Comparison of ENCODE assay signal across 21 cellular contexts in the genomic region with DNA sequence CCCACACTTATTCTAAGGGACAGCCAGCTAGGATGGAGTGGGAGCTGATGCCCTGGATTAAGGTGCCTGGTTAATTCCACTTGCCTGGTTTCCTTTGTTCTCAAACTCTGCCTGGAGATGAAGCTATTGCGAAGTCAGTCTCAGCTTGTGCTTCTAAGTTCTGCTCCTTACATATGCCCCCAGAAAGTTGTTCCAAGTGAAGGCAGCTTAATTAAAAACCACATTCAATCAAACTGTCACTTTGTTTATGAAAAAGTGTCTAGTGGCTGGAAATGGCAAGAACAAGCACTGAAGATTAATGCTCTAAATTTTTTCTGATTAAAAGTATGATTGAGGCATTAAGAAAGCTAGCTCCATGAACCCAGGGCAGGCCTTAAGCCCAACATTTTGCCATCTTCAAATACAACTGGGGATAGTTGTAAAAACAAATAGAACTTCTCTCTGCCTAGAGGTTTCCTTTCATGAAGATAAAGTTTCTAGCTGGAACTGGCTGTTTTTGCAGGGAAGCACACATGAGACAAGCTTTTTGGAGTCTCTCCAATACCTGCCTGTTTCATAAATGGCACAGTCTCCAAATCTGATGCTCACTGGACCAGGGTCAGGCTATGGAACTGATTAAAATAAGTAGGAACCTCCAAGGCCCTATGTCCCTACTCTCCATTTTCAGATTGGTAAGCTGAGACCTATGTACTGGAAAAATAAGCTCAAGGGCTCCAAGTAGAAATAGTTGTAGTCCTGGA.
DNase-seq lines count a peak whose midpoint lies in the region; ATAC-seq and TF ChIP-seq lines count a peak whose summit lies in the region.
"Had no signal": no experiment of that assay in that cellular context is flagged by ENCODE, and none has a peak within 500 bp of the region (broad histone marks: within the 10 kb centered on the region; RNA-seq: fewer than 3 reads in every experiment).

No MANE protein-coding gene starts in this region.

- H3K27me3 ChIP-seq in PC-3 (ENCODE audit: low read length) (no peaks in the 10 kb centered on the region), breast epithelium (no peaks in the 10 kb centered on the region), muscle layer of colon (ENCODE audit: control insufficient read depth in 1 of 2, insufficient read depth in 2 of 2, low read length in 2 of 2) (no peaks in the 10 kb centered on the region), thoracic aorta (replicated peaks; ENCODE audit: insufficient read depth) (no peaks in the 10 kb centered on the region)
- H3K27me3 ChIP-seq: hepatocyte, suprapubic skin had no signal

- peak overlapping the region; percentile 81; the same call in 1 of the 2 replicates for H3K4me2 ChIP-seq in PC-3 (ENCODE audit: low read length)

- H2AFZ ChIP-seq in PC-3 (ENCODE audit: low read length) = no peak overlapping the region
- H2AFZ ChIP-seq: hepatocyte had no signal

- H3F3A ChIP-seq in PC-3 (ENCODE audit: low read length, unreplicated experiment) = peaks cover 2% of the 10 kb centered on the region

- H3K4me1 ChIP-seq in PC-3 (ENCODE audit: insufficient read depth, low read length) (peaks cover 45% of the 10 kb centered on the region), breast epithelium (peaks cover 0 to 15% of the 10 kb centered on the region in 2 donors), muscle layer of colon (ENCODE audit: insufficient read depth, low read length) (peaks cover 21% of the 10 kb centered on the region), thoracic aorta (ENCODE audit: control insufficient read depth in 1 of 2, low read depth in 2 of 2) (peaks cover 12 to 45% of the 10 kb centered on the region in 2 donors)
- H3K4me1 ChIP-seq: prostate gland had no signal

- H3K9ac ChIP-seq in PC-3 (ENCODE audit: low read length) = peak overlapping the region; percentile 38; the same call in 1 of the 2 replicates
- no peak overlapping the region for H3K9ac ChIP-seq in muscle layer of colon (ENCODE audit: low read length)

- no peaks in the 10 kb centered on the region for H3K36me3 ChIP-seq in PC-3 (ENCODE audit: low read depth, low read length)
- H3K36me3 ChIP-seq in breast epithelium = no peaks in the 10 kb centered on the region
- no peaks in the 10 kb centered on the region for H3K36me3 ChIP-seq in muscle layer of colon (ENCODE audit: insufficient read depth, low read length)
- H3K36me3 ChIP-seq in thoracic aorta = no peaks in the 10 kb centered on the region
- H3K36me3 ChIP-seq: prostate gland, suprapubic skin had no signal

- H3K27ac ChIP-seq in PC-3 (ENCODE audit: low read length) = peak overlapping the region; percentile 97
- peak overlapping the region; percentile 41 to 44 for H3K27ac ChIP-seq in breast epithelium
- peak overlapping the region; percentile 21 for H3K27ac ChIP-seq in muscle layer of colon (ENCODE audit: low read depth, low read length)
- H3K27ac ChIP-seq in thoracic aorta = peak overlapping the region; percentile 8 to 50
- H3K27ac ChIP-seq: hepatocyte, prostate gland, suprapubic skin had no signal

- H3K9me3 ChIP-seq in PC-3 (ENCODE audit: low read length) (no peaks in the 10 kb centered on the region), breast epithelium (no peaks in the 10 kb centered on the region), muscle layer of colon (ENCODE audit: low read length) (no peaks in the 10 kb centered on the region), thoracic aorta (no peaks in the 10 kb centered on the region)
- H3K9me3 ChIP-seq: prostate gland, suprapubic skin had no signal

- no peaks in the 10 kb centered on the region for H4K20me1 ChIP-seq in PC-3 (ENCODE audit: low read length)

- BruUV-seq in PC-3 (replicated peaks; lab: Mats Ljungman, UMichigan) = no TSS peak

- DNase-seq in PC-3 (no peak), breast epithelium (ENCODE audit: low spot score in 2 of 2) (no peak), thoracic aorta (ENCODE audit: low spot score) (no peak), SKM-1 (lab: John Stamatoyannopoulos, UW; ENCODE audit: unreplicated experiment) (no peak), 8988T (no peak), NCI-H446 treated with DMSO at 0.1 percent for 48 hours (lab: John Stamatoyannopoulos, UW) (no peak)
- DNase-seq: activated CD4-positive, alpha-beta T cell treated with anti-CD3 and anti-CD28 coated beads for 48 hours; activated naive CD8-positive, alpha-beta T cell treated with anti-CD3 and anti-CD28 coated beads, Interleukin-2, amount 10 ng/mL, durations not matched to agents 7 days and 5 days; AML-193; kidney; natural killer cell; NCI-H2029; NCI-H510A; stimulated activated CD4-positive, alpha-beta T cell treated with anti-CD3 and anti-CD28 coated beads, Interleukin-12 subunit alpha, Interleukin-12 subunit beta, amount 100 ng/mL, for 4 hours; stimulated activated CD8-positive, alpha-beta memory T cell treated with anti-CD3 and anti-CD28 coated beads, Interleukin-4, amount 100 ng/mL, for 48 hours had no signal

- H3K9me2 ChIP-seq in PC-3 (replicated peaks; ENCODE audit: low read length) = no peaks in the 10 kb centered on the region

- ATAC-seq in PC-3 (no peak), thoracic aorta (ENCODE audit: insufficient number of reproducible peaks, low FRiP score, low read depth) (no peak)
- ATAC-seq: activated T-helper 17 cell treated with anti-CD3 and anti-CD28 coated beads, Interleukin-2, amount 50 U/mL, for 72 hours; K562; natural killer cell had no signal

- POLR2A ChIA-PET in PC-3 (lab: Charles Lee; ENCODE audit: unreplicated experiment) = no interaction called here

- CTCF ChIA-PET in PC-3 (lab: Charles Lee) = no interaction called here

- intact Hi-C loops in PC-3 (cut with micrococcal nuclease) = no loop called here
- intact Hi-C loops in breast epithelium (cut with DNase I; ENCODE audit: low total_unique reads) = no loop called here

- H3K4me3 ChIP-seq in PC-3 (ENCODE audit: low read length) (no peak overlapping the region), breast epithelium (no peak overlapping the region), muscle layer of colon (ENCODE audit: low read depth in 1 of 2, low read length in 2 of 2) (no peak overlapping the region), thoracic aorta (no peak overlapping the region)
- H3K4me3 ChIP-seq: hepatocyte, K562, prostate gland, suprapubic skin had no signal

- H3K79me2 ChIP-seq in PC-3 (ENCODE audit: low read length) = no peaks in the 10 kb centered on the region
- H3K79me2 ChIP-seq: hepatocyte had no signal

- no peak for TF ChIP-seq CTCF in PC-3 (conservative IDR thresholded peaks at IDR 0.05; ENCODE audit: low read depth, low read length)
- TF ChIP-seq CTCF in breast epithelium (IDR thresholded peaks at IDR 0.05) = no peak
- TF ChIP-seq CTCF in thoracic aorta (IDR thresholded peaks at IDR 0.05) = no peak

- no peak for TF ChIP-seq POLR2A in breast epithelium (IDR thresholded peaks at IDR 0.05)

Comparison
In these comparisons a context has a peak if more than half of its experiments do, and no peak if none do; other contexts are left out.
1. H3K27ac ChIP-seq: peak in every context shown above with its lines; median percentile 97 in PC-3; 42 in breast epithelium; 29 in thoracic aorta; 21 in muscle layer of colon.